Comparison of ENCODE assay signal across 8 cellular contexts in the genomic region with DNA sequence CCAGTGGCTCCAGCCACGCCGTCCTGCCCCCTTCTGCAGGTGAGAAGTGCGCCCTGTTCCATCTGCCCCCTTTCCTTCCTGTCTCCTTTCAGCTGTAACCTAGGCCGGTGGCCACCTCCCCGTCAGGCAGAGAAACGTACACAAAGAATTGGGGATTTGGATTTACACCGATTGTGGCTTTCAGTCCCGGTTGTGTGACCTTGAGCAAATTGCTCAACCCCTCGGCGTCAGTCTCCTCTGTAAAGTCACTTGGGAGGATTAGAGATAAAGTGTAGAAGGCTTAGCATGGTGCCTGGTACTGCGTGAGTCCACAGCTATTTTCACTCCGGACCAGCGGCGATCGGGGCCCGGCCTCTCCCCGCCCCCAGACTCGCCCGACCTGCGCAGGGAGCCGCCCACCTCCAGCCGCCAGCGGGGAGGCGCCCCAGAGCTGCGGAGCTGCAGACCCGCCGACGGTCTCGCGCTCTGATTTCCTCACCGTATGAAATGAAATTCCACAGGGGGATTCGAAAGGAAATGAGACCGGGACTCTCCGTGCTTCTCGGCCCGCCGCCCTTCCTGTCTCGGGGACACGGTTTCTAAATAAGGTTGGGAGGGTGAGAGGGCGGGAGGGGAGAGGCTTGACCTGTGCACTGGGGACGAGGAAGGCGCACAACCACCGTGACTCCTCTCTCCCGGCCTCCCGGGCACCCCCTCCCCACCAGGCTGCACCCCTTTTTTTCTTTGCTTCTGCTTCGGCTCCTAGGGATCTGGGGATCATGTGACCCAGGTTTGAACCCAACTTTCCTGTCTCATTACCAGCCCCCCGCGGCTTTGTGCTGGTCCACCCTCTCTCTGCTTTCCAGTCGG. TPM values are rescaled to one million over a fixed set of nuclear protein-coding genes. Genes with fewer than 3 reads are reported as not detected.
DNase-seq lines count a peak whose midpoint lies in the region; ATAC-seq and TF ChIP-seq lines count a peak whose summit lies in the region.

No MANE protein-coding gene starts in this region.

- H3K4me1 Mint-ChIP-seq in CD14-positive monocyte = peaks cover 20% of the 10 kb centered on the region
- peaks cover 14% of the 10 kb centered on the region for H3K4me1 Mint-ChIP-seq in activated CD4-positive, alpha-beta memory T cell treated with anti-CD3 and anti-CD28 coated beads, Interleukin-2, amount 10 ng/mL, durations not matched to agents 7 days and 5 days

- H3K27me3 Mint-ChIP-seq in CD14-positive monocyte (ENCODE audit: low read depth in 3 of 3) = peaks cover 35 to 72% (median 44%) of the 10 kb centered on the region in 3 donors
- peaks cover 60% of the 10 kb centered on the region for H3K27me3 Mint-ChIP-seq in activated CD4-positive, alpha-beta memory T cell treated with anti-CD3 and anti-CD28 coated beads, Interleukin-2, amount 10 ng/mL, durations not matched to agents 7 days and 5 days

- H3K36me3 ChIP-seq in esophagus muscularis mucosa = peaks cover 0 to 17% (median 4%) of the 10 kb centered on the region in 4 donors
- H3K36me3 ChIP-seq in mucosa of stomach (ENCODE audit: control insufficient read depth, insufficient read depth, low read length) = no peaks in the 10 kb centered on the region
- H3K36me3 ChIP-seq in tibial artery = peaks cover 11 to 13% (median 13%) of the 10 kb centered on the region in 3 donors

- ATAC-seq in GM18867 (IDR thresholded peaks at IDR 0.05; ENCODE audit: unreplicated experiment) (peak; percentile 63), HG03025 (IDR thresholded peaks at IDR 0.05; ENCODE audit: low FRiP score, unreplicated experiment) (peak; percentile 61)

- no peaks in the 10 kb centered on the region for H3K27me3 ChIP-seq in esophagus muscularis mucosa
- H3K27me3 ChIP-seq in mucosa of stomach (ENCODE audit: control insufficient read depth, insufficient read depth, low read length) = no peaks in the 10 kb centered on the region
- no peaks in the 10 kb centered on the region for H3K27me3 ChIP-seq in tibial artery

- no peak for TF ChIP-seq EP300 in esophagus muscularis mucosa (IDR thresholded peaks at IDR 0.05)

- POLR2A ChIA-PET in activated CD4-positive, alpha-beta memory T cell treated with anti-CD3 and anti-CD28 coated beads, Interleukin-2, amount 10 ng/mL, durations not matched to agents 7 days and 5 days (lab: Charles Lee) = interaction anchor here (0.5 kb wide), 1 partner anchor 361 kb away, joined by 3 read pairs; no protein-coding TSS in a partner anchor

- H3K4me3 Mint-ChIP-seq in CD14-positive monocyte = peak overlapping the region; percentile 86 to 96
- peak overlapping the region; percentile 90 for H3K4me3 Mint-ChIP-seq in activated CD4-positive, alpha-beta memory T cell treated with anti-CD3 and anti-CD28 coated beads, Interleukin-2, amount 10 ng/mL, durations not matched to agents 7 days and 5 days

- TF ChIP-seq POLR2A in esophagus muscularis mucosa (IDR thresholded peaks at IDR 0.05; ENCODE audit: low read depth) = no peak

- H3K4me3 ChIP-seq in esophagus muscularis mucosa = peak overlapping the region; percentile 73 to 97 (median 94)
- H3K4me3 ChIP-seq in mucosa of stomach (ENCODE audit: low read length) = peak overlapping the region; percentile 60
- peak overlapping the region; percentile 88 to 89 for H3K4me3 ChIP-seq in tibial artery

- H3K9ac ChIP-seq in mucosa of stomach (ENCODE audit: low read length) = peak overlapping the region; percentile 71

- TF ChIP-seq CTCF in CD14-positive monocyte (IDR thresholded peaks at IDR 0.05) (no peak), esophagus muscularis mucosa (IDR thresholded peaks at IDR 0.05) (peak; percentile 40 to 47 (median 46)), tibial artery (IDR thresholded peaks at IDR 0.05) (peak; percentile 15 to 30)

- peaks cover 0 to 3% of the 10 kb centered on the region in 2 donors for H3K36me3 Mint-ChIP-seq in CD14-positive monocyte
- peaks cover 2% of the 10 kb centered on the region for H3K36me3 Mint-ChIP-seq in activated CD4-positive, alpha-beta memory T cell treated with anti-CD3 and anti-CD28 coated beads, Interleukin-2, amount 10 ng/mL, durations not matched to agents 7 days and 5 days (ENCODE audit: low read depth)

- WGBS in esophagus muscularis mucosa = under 1% methylated on average over 26 of the region's 49 CpGs

- peaks cover 38 to 51% (median 45%) of the 10 kb centered on the region in 4 donors for H3K4me1 ChIP-seq in esophagus muscularis mucosa
- H3K4me1 ChIP-seq in mucosa of stomach (ENCODE audit: control insufficient read depth, insufficient read depth, low read length) = peaks cover 9% of the 10 kb centered on the region
- peaks cover 0 to 40% (median 26%) of the 10 kb centered on the region in 4 donors for H3K4me1 ChIP-seq in tibial artery

- H3K27ac ChIP-seq in esophagus muscularis mucosa (replicated peaks in 1 of 4) = peak overlapping the region; percentile 91 to 95 (median 94)
- peak overlapping the region; percentile 90 for H3K27ac ChIP-seq in tibial artery

- H3K9me3 Mint-ChIP-seq in CD14-positive monocyte = peaks cover 0 to 10% (median 5%) of the 10 kb centered on the region in 7 donors
- H3K9me3 Mint-ChIP-seq in activated CD4-positive, alpha-beta memory T cell treated with anti-CD3 and anti-CD28 coated beads, Interleukin-2, amount 10 ng/mL, durations not matched to agents 7 days and 5 days = no peaks in the 10 kb centered on the region

- DNase-seq in CD14-positive monocyte (ENCODE audit: low spot score) = no peak
- peak; percentile 2 for DNase-seq in NCI-H187 treated with DMSO at 0.1 percent for 48 hours (lab: John Stamatoyannopoulos, UW)
- peak; percentile 33 for DNase-seq in activated CD4-positive, alpha-beta memory T cell treated with anti-CD3 and anti-CD28 coated beads, Interleukin-2, amount 10 ng/mL, durations not matched to agents 7 days and 5 days
- DNase-seq in esophagus muscularis mucosa (ENCODE audit: extremely low spot score) = peak; percentile 96
- peak; percentile 91 to 94 for DNase-seq in tibial artery

- CTCF ChIA-PET in activated CD4-positive, alpha-beta memory T cell treated with anti-CD3 and anti-CD28 coated beads, Interleukin-2, amount 10 ng/mL, durations not matched to agents 7 days and 5 days (lab: Charles Lee) = interaction anchor here (1.1 to 2.0 kb wide), 4 partner anchors 9 to 333 kb away, joined by 3 to 8 read pairs (median 4); a partner anchor contains a TSS

- intact Hi-C loops in CD14-positive monocyte (cut with micrococcal nuclease) (no loop called here), esophagus muscularis mucosa (cut with DNase I) (loop anchor here (5.0 kb wide), 1 partner anchor 81 kb away; a partner anchor contains a TSS), tibial artery (cut with DNase I; ENCODE audit: low total_unique reads) (loop anchor here (1.0 kb wide), 1 partner anchor 81 kb away; a partner anchor contains a TSS)

- H3K9me3 ChIP-seq in esophagus muscularis mucosa (no peaks in the 10 kb centered on the region), mucosa of stomach (ENCODE audit: control insufficient read depth, low read length) (no peaks in the 10 kb centered on the region), tibial artery (no peaks in the 10 kb centered on the region)

- peak overlapping the region in 3 of 7 donors; percentile 20 to 46 (median 33) for H3K27ac Mint-ChIP-seq in CD14-positive monocyte
- H3K27ac Mint-ChIP-seq in activated CD4-positive, alpha-beta memory T cell treated with anti-CD3 and anti-CD28 coated beads, Interleukin-2, amount 10 ng/mL, durations not matched to agents 7 days and 5 days = no peak overlapping the region

RNA-seq across cellular contexts. Expression of a gene that starts 0.7 kb away (rescaled TPM):
- not detected for polyA plus RNA-seq in CD14-positive monocyte
- total RNA-seq in activated CD4-positive, alpha-beta memory T cell treated with anti-CD3 and anti-CD28 coated beads, Interleukin-2, amount 10 ng/mL, durations not matched to agents 7 days and 5 days = under 1 TPM; 0.10 to 0.13 TPM
- total RNA-seq in esophagus muscularis mucosa = 10 to 100 TPM; 23.7 to 42.3 (median 31.8) TPM

Comparison
In these comparisons a context has a peak if more than half of its experiments do, and no peak if none do; other contexts are left out.
1. RNA of a gene that starts 0.7 kb away (total RNA-seq): 23.7 to 42.3 TPM in esophagus muscularis mucosa; 0.10 to 0.13 TPM in activated CD4-positive, alpha-beta memory T cell treated with anti-CD3 and anti-CD28 coated beads, Interleukin-2, amount 10 ng/mL, durations not matched to agents 7 days and 5 days; every median in the first group is over 10 times any median in the second.
2. intact Hi-C loops: an anchor here in esophagus muscularis mucosa (5.0 kb wide) and tibial artery (1.0 kb wide); none called in CD14-positive monocyte.
3. Peak in every context shown above with its lines, with median percentiles within 50 percentile points of each other: H3K4me3 ChIP-seq.